ENCODE assay signal across 1 cellular context in the genomic region with DNA sequence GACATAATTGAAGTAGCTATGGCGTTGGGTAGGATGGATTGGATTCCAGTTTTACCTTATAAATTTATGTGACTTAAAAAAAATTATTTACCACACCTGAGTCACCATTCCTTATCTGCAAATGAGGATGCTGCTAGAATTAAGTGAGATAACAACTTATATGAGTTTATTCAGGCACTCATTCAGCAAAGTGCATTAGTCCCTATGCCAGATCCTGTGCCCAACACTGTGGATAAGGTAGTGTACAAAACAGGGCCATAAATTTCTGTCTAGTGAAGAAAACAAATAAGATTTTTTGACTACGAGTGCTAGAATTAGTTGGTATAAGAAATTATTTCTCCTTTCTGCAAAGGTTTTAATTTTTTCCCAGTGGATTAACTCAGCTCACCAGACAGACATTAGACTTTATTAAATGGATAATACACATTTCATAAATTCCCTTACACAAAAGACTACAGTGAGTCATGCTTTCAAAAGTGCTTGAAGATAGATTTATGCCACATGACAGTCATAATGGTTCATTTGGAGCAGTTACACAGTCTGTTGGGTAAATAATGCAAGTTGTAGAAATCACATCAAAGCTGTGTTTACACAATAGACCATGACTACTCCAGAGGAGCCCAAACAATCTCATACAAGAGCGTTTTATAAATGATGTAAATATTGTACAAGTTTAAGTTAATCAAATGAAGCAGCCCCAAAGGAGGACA.
TF ChIP-seq lines count a peak whose summit lies in the region.

No MANE protein-coding gene starts in this region.

TF ChIP-seq in HepG2, 621 proteins besides CTCF, POLR2A, EP300 and RAD21 (continued from another document):
- TF ChIP-seq, protein P1, sequence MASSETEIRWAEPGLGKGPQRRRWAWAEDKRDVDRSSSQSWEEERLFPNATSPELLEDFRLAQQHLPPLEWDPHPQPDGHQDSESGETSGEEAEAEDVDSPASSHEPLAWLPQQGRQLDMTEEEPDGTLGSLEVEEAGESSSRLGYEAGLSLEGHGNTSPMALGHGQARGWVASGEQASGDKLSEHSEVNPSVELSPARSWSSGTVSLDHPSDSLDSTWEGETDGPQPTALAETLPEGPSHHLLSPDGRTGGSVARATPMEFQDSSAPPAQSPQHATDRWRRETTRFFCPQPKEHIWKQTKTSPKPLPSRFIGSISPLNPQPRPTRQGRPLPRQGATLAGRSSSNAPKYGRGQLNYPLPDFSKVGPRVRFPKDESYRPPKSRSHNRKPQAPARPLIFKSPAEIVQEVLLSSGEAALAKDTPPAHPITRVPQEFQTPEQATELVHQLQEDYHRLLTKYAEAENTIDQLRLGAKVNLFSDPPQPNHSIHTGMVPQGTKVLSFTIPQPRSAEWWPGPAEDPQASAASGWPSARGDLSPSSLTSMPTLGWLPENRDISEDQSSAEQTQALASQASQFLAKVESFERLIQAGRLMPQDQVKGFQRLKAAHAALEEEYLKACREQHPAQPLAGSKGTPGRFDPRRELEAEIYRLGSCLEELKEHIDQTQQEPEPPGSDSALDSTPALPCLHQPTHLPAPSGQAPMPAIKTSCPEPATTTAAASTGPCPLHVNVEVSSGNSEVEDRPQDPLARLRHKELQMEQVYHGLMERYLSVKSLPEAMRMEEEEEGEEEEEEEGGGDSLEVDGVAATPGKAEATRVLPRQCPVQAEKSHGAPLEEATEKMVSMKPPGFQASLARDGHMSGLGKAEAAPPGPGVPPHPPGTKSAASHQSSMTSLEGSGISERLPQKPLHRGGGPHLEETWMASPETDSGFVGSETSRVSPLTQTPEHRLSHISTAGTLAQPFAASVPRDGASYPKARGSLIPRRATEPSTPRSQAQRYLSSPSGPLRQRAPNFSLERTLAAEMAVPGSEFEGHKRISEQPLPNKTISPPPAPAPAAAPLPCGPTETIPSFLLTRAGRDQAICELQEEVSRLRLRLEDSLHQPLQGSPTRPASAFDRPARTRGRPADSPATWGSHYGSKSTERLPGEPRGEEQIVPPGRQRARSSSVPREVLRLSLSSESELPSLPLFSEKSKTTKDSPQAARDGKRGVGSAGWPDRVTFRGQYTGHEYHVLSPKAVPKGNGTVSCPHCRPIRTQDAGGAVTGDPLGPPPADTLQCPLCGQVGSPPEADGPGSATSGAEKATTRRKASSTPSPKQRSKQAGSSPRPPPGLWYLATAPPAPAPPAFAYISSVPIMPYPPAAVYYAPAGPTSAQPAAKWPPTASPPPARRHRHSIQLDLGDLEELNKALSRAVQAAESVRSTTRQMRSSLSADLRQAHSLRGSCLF (CRISPR knock-in tag; IDR thresholded peaks at IDR 0.05; ENCODE audit: borderline replicate concordance), result no peak
